Comparison of ENCODE assay signal across 1 cellular context in the genomic region with DNA sequence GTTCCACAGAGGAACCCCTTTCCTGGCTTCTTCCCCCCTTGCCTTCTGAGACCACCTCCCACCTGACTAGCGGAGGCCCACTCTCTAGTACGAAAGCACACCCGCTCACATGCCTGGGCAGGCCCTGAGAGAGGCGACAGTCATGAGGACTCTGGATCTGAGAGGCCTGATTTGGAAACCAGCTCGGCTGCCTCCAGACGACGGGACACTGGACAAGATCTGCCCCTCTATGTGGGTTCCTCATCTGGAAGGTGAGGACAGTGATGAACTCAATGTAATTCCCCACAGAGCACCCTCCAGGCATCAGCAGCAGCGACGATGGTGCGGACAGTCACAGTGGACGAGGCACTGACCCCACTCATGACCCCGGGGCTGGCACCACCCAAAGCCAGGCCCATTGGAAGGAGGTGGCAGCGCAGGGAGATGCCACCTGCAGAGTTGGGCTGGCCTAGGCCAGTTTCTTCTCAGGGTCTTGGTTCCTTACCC.
TF ChIP-seq lines count a peak whose summit lies in the region.

No MANE protein-coding gene starts in this region.

TF ChIP-seq in WTC11, 78 proteins besides CTCF, POLR2A, EP300 and RAD21 (continued from another document):
- TF ChIP-seq, protein P1, sequence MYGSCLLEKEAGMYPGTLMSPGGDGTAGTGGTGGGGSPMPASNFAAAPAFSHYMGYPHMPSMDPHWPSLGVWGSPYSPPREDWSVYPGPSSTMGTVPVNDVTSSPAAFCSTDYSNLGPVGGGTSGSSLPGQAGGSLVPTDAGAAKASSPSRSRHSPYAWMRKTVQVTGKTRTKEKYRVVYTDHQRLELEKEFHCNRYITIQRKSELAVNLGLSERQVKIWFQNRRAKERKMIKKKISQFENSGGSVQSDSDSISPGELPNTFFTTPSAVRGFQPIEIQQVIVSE (CRISPR knock-in tag; IDR thresholded peaks at IDR 0.05; ENCODE audit: borderline replicate concordance), result no peak
- TF ChIP-seq ZNF671 (CRISPR knock-in tag; IDR thresholded peaks at IDR 0.05), result no peak
- TF ChIP-seq, protein P2, sequence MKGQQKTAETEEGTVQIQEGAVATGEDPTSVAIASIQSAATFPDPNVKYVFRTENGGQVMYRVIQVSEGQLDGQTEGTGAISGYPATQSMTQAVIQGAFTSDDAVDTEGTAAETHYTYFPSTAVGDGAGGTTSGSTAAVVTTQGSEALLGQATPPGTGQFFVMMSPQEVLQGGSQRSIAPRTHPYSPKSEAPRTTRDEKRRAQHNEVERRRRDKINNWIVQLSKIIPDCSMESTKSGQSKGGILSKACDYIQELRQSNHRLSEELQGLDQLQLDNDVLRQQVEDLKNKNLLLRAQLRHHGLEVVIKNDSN (CRISPR knock-in tag; IDR thresholded peaks at IDR 0.05), result no peak
- no peak for TF ChIP-seq TEAD1 (CRISPR knock-in tag; IDR thresholded peaks at IDR 0.05)
- TF ChIP-seq, protein P3, sequence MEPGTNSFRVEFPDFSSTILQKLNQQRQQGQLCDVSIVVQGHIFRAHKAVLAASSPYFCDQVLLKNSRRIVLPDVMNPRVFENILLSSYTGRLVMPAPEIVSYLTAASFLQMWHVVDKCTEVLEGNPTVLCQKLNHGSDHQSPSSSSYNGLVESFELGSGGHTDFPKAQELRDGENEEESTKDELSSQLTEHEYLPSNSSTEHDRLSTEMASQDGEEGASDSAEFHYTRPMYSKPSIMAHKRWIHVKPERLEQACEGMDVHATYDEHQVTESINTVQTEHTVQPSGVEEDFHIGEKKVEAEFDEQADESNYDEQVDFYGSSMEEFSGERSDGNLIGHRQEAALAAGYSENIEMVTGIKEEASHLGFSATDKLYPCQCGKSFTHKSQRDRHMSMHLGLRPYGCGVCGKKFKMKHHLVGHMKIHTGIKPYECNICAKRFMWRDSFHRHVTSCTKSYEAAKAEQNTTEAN (CRISPR knock-in tag; IDR thresholded peaks at IDR 0.05), result no peak
- TF ChIP-seq SP1 (CRISPR knock-in tag; conservative IDR thresholded peaks at IDR 0.05), result no peak
- TF ChIP-seq, protein P4, sequence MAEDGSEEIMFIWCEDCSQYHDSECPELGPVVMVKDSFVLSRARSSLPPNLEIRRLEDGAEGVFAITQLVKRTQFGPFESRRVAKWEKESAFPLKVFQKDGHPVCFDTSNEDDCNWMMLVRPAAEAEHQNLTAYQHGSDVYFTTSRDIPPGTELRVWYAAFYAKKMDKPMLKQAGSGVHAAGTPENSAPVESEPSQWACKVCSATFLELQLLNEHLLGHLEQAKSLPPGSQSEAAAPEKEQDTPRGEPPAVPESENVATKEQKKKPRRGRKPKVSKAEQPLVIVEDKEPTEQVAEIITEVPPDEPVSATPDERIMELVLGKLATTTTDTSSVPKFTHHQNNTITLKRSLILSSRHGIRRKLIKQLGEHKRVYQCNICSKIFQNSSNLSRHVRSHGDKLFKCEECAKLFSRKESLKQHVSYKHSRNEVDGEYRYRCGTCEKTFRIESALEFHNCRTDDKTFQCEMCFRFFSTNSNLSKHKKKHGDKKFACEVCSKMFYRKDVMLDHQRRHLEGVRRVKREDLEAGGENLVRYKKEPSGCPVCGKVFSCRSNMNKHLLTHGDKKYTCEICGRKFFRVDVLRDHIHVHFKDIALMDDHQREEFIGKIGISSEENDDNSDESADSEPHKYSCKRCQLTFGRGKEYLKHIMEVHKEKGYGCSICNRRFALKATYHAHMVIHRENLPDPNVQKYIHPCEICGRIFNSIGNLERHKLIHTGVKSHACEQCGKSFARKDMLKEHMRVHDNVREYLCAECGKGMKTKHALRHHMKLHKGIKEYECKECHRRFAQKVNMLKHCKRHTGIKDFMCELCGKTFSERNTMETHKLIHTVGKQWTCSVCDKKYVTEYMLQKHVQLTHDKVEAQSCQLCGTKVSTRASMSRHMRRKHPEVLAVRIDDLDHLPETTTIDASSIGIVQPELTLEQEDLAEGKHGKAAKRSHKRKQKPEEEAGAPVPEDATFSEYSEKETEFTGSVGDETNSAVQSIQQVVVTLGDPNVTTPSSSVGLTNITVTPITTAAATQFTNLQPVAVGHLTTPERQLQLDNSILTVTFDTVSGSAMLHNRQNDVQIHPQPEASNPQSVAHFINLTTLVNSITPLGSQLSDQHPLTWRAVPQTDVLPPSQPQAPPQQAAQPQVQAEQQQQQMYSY (CRISPR knock-in tag; IDR thresholded peaks at IDR 0.05), result no peak
- no peak for TF ChIP-seq NR3C1 (CRISPR knock-in tag; conservative IDR thresholded peaks at IDR 0.05; ENCODE audit: low read depth)
TF ChIP-seq in WTC11: peak in this region for 0.
